ENCODE assay signal across 18 cellular contexts in genomic region chr7:156984209-156984891, GRCh38. TPM values are rescaled to one million over a fixed set of nuclear protein-coding genes. Genes with fewer than 3 reads are reported as not detected.
DNase-seq lines count a peak whose midpoint lies in the region; ATAC-seq and TF ChIP-seq lines count a peak whose summit lies in the region.
"Had no signal": no experiment of that assay in that cellular context is flagged by ENCODE, and none has a peak within 500 bp of the region (broad histone marks: within the 10 kb centered on the region; RNA-seq: fewer than 3 reads in every experiment).

No MANE protein-coding gene starts in this region.

- H3K4me3 ChIP-seq in HFF-Myc (replicated peaks; ENCODE audit: low read depth, low read length) (peak overlapping the region; percentile 12; the same call in 1 of the 2 replicates), esophagus squamous epithelium (peak overlapping the region in 1 of 4 donors; percentile 3)
- H3K4me3 ChIP-seq: BLaER1, cardiac muscle cell, lower lobe of right lung, SJCRH30, upper lobe of left lung had no signal

- H3K4me3 Mint-ChIP-seq in progenitor cell of endocrine pancreas (ENCODE audit: low read depth): no peak overlapping the region
- H3K4me3 Mint-ChIP-seq: activated naive CD4-positive, alpha-beta T cell treated with anti-CD3 and anti-CD28 coated beads for 36 hours; neural crest cell had no signal

- H3K9me3 ChIP-seq in esophagus squamous epithelium: peaks cover 0 to 6% (median 0%) of the 10 kb centered on the region in 3 donors

- peak overlapping the region in 2 of 4 donors; percentile 26 to 36 for H3K27ac ChIP-seq in esophagus squamous epithelium
- H3K27ac ChIP-seq: BLaER1, cardiac muscle cell, lower lobe of right lung, SJCRH30, upper lobe of left lung had no signal

- H3K36me3 Mint-ChIP-seq in progenitor cell of endocrine pancreas (ENCODE audit: insufficient read depth): peaks cover 8% of the 10 kb centered on the region

- H3K4me1 Mint-ChIP-seq in progenitor cell of endocrine pancreas (ENCODE audit: low read depth): peaks cover 18% of the 10 kb centered on the region

- intact Hi-C loops in esophagus squamous epithelium (cut with DNase I): no loop called here

- H3K27ac Mint-ChIP-seq in progenitor cell of endocrine pancreas: no peak overlapping the region
- H3K27ac Mint-ChIP-seq: activated naive CD4-positive, alpha-beta T cell treated with anti-CD3 and anti-CD28 coated beads for 36 hours had no signal

- H3K27me3 ChIP-seq in esophagus squamous epithelium: peaks cover 0 to 10% (median 0%) of the 10 kb centered on the region in 4 donors
- H3K27me3 ChIP-seq: BLaER1, cardiac muscle cell, SJCRH30, upper lobe of left lung had no signal

- no peak for TF ChIP-seq POLR2A in esophagus squamous epithelium (IDR thresholded peaks at IDR 0.05)

- H3K27me3 Mint-ChIP-seq in progenitor cell of endocrine pancreas: no peaks in the 10 kb centered on the region

- TF ChIP-seq CTCF in HFF-Myc (IDR thresholded peaks at IDR 0.05; ENCODE audit: low read depth, low read length, missing control alignments): no peak
- no peak for TF ChIP-seq CTCF in progenitor cell of endocrine pancreas (IDR thresholded peaks at IDR 0.05; ENCODE audit: unreplicated experiment)
- no peak for TF ChIP-seq CTCF in esophagus squamous epithelium (IDR thresholded peaks at IDR 0.05)

- peaks cover 0 to 15% (median 0%) of the 10 kb centered on the region in 3 donors for H3K36me3 ChIP-seq in esophagus squamous epithelium
- H3K36me3 ChIP-seq: BLaER1, cardiac muscle cell, lower lobe of right lung, SJCRH30, upper lobe of left lung had no signal

- WGBS in esophagus squamous epithelium, 2 donors: 64 to 66% methylated on average over 11 to 14 of the region's 14 CpGs

- H3K4me1 ChIP-seq in esophagus squamous epithelium: no peaks in the 10 kb centered on the region
- H3K4me1 ChIP-seq: lower lobe of right lung, SJCRH30, upper lobe of left lung had no signal

- ATAC-seq in HG02840 (IDR thresholded peaks at IDR 0.05; ENCODE audit: low FRiP score, unreplicated experiment) (no peak), HG02610 (IDR thresholded peaks at IDR 0.05; ENCODE audit: unreplicated experiment) (no peak), HG03378 (IDR thresholded peaks at IDR 0.05; ENCODE audit: unreplicated experiment) (no peak)

- peaks cover 6% of the 10 kb centered on the region for H3K9me3 Mint-ChIP-seq in progenitor cell of endocrine pancreas (ENCODE audit: low read depth)

- DNase-seq in AG08395 (ENCODE audit: low spot score): peak; percentile 77
- peak; percentile 63 for DNase-seq in HFF-Myc (ENCODE audit: extremely low read depth, low read depth)
- peak; percentile 90 for DNase-seq in fibroblast of gingiva (ENCODE audit: low read depth)
- peak; percentile 3 for DNase-seq in progenitor cell of endocrine pancreas (ENCODE audit: low spot score, unreplicated experiment)
- no peak for DNase-seq in esophagus squamous epithelium (lab: John Stamatoyannopoulos, UW)
- DNase-seq: activated naive CD4-positive, alpha-beta T cell treated with anti-CD3 and anti-CD28 coated beads for 36 hours; lower lobe of right lung; NCI-H2081 treated with DMSO at 0.1 percent for 48 hours; stimulated activated CD4-positive, alpha-beta T cell treated with anti-CD3 and anti-CD28 coated beads, Interleukin-15, amount 100 ng/mL, for 24 hours; upper lobe of left lung had no signal

RNA-seq across cellular contexts. Expression of gene MNX1, which starts 26.1 kb away (rescaled TPM):
- 86.5 and 103 TPM in 2 replicates for total RNA-seq in progenitor cell of endocrine pancreas
- 1 to 10 TPM in 1 of 4 donors, under 1 TPM in 1, not detected in 2; 0.47 to 1.1 TPM for total RNA-seq in esophagus squamous epithelium
- total RNA-seq: endothelial cell of umbilical vein had no signal

RNA-seq across cellular contexts. Expression of gene NOM1, which starts 34.8 kb away (rescaled TPM):
- total RNA-seq in progenitor cell of endocrine pancreas (33.6 and 34.4 TPM in 2 replicates), esophagus squamous epithelium (10 to 100 TPM in 3 of 4 donors, 1 to 10 TPM in 1; 4.6 to 26.9 (median 17.8) TPM)

Comparison
In these comparisons a context has a peak if more than half of its experiments do, and no peak if none do; other contexts are left out.
1. RNA of gene MNX1, which starts 26.1 kb away (total RNA-seq): 86.5 to 103 TPM in progenitor cell of endocrine pancreas; 0.47 to 1.1 TPM in esophagus squamous epithelium; every median in the first group is over 10 times any median in the second.